14 cellular contexts compared by ENCODE assay signal in genomic region chr1:206455320-206455680, GRCh38. TPM values are rescaled to one million over a fixed set of nuclear protein-coding genes. Genes with fewer than 3 reads are reported as not detected.
DNase-seq lines count a peak whose midpoint lies in the region; ATAC-seq, FAIRE-seq and TF ChIP-seq lines count a peak whose summit lies in the region.
"Had no signal": no experiment of that assay in that cellular context is flagged by ENCODE, and none has a peak within 500 bp of the region (broad histone marks: within the 10 kb centered on the region; RNA-seq: fewer than 3 reads in every experiment).

No MANE protein-coding gene starts in this region.

- no peak for FAIRE-seq in RCC 7860 (lab: Jason Lieb, UNC)

- H3K27ac ChIP-seq in CD4-positive, CD25-positive, alpha-beta regulatory T cell (ENCODE audit: insufficient read depth, low read length, poor library complexity, severe bottlenecking) = no peak overlapping the region
- no peak overlapping the region for H3K27ac ChIP-seq in tibial artery
- H3K27ac ChIP-seq: PC-9 had no signal

- H3K27me3 Mint-ChIP-seq in CD4-positive, CD25-positive, alpha-beta regulatory T cell = no peaks in the 10 kb centered on the region
- H3K27me3 Mint-ChIP-seq in HFFc6 (ENCODE audit: insufficient read depth) (peaks cover 1% of the 10 kb centered on the region), brain (no peaks in the 10 kb centered on the region), nephron progenitor cell (ENCODE audit: low read depth, poor library complexity) (no peaks in the 10 kb centered on the region)

- DNase-seq in CD4-positive, CD25-positive, alpha-beta regulatory T cell = no peak
- no peak for DNase-seq in HFFc6
- no peak for DNase-seq in nephron progenitor cell
- no peak for DNase-seq in tibial artery
- no peak for DNase-seq in RCC 7860 (ENCODE audit: low spot score)
- DNase-seq in activated T-cell treated with anti-CD3 and anti-CD28 coated beads, Interleukin-2, amount 50 U/mL, for 1 hour = no peak
- DNase-seq: EL, HCEC 1CT, KBM-7, NCI-H1417 treated with DMSO at 0.1 percent for 48 hours, NCI-H1930 had no signal

- no peaks in the 10 kb centered on the region for H3K9me3 ChIP-seq in CD4-positive, CD25-positive, alpha-beta regulatory T cell (ENCODE audit: control insufficient read depth in 2 of 2, low read length in 2 of 2)
- no peaks in the 10 kb centered on the region for H3K9me3 ChIP-seq in tibial artery

- no peak overlapping the region for H3K4me3 Mint-ChIP-seq in CD4-positive, CD25-positive, alpha-beta regulatory T cell
- H3K4me3 Mint-ChIP-seq in HFFc6 (no peak overlapping the region), brain (peak overlapping the region in 1 of 5 experiments; percentile 38), nephron progenitor cell (no peak overlapping the region)

- TF ChIP-seq CTCF in HFFc6 (IDR thresholded peaks at IDR 0.05) (no peak), brain (conservative IDR thresholded peaks at IDR 0.05) (no peak), nephron progenitor cell (IDR thresholded peaks at IDR 0.05) (no peak), tibial artery (IDR thresholded peaks at IDR 0.05) (no peak)

- H3K4me1 ChIP-seq in CD4-positive, CD25-positive, alpha-beta regulatory T cell (ENCODE audit: control insufficient read depth, insufficient read depth, low read length, poor library complexity, severe bottlenecking) = peaks cover 13% of the 10 kb centered on the region
- no peaks in the 10 kb centered on the region for H3K4me1 ChIP-seq in tibial artery

- no peaks in the 10 kb centered on the region for H3K27me3 ChIP-seq in CD4-positive, CD25-positive, alpha-beta regulatory T cell (ENCODE audit: control insufficient read depth, insufficient read depth, low read length)
- H3K27me3 ChIP-seq in tibial artery = no peaks in the 10 kb centered on the region

- H3K4me3 ChIP-seq in CD4-positive, CD25-positive, alpha-beta regulatory T cell (ENCODE audit: low read depth, low read length) = no peak overlapping the region
- no peak overlapping the region for H3K4me3 ChIP-seq in tibial artery
- H3K4me3 ChIP-seq: PC-9 had no signal

- peak overlapping the region in 2 of 3 donors; percentile 11 to 35 for H3K27ac Mint-ChIP-seq in CD4-positive, CD25-positive, alpha-beta regulatory T cell
- H3K27ac Mint-ChIP-seq in HFFc6 (peak overlapping the region; percentile 86), brain (peak overlapping the region; percentile 43 to 90 (median 73)), nephron progenitor cell (peak overlapping the region; percentile 40)

- H3K36me3 Mint-ChIP-seq in CD4-positive, CD25-positive, alpha-beta regulatory T cell = peaks cover 24% of the 10 kb centered on the region
- H3K36me3 Mint-ChIP-seq in HFFc6 (ENCODE audit: low read depth) (peaks cover 56% of the 10 kb centered on the region), brain (peaks cover 79% of the 10 kb centered on the region), nephron progenitor cell (ENCODE audit: low read depth) (peaks cover 73% of the 10 kb centered on the region)

- peaks cover 44% of the 10 kb centered on the region for H3K36me3 ChIP-seq in CD4-positive, CD25-positive, alpha-beta regulatory T cell (ENCODE audit: control insufficient read depth, insufficient read depth, low read length)
- H3K36me3 ChIP-seq in tibial artery = peaks cover 33 to 60% (median 56%) of the 10 kb centered on the region in 3 donors

- H3K9me3 Mint-ChIP-seq in CD4-positive, CD25-positive, alpha-beta regulatory T cell = no peaks in the 10 kb centered on the region
- H3K9me3 Mint-ChIP-seq in HFFc6 (no peaks in the 10 kb centered on the region), brain (no peaks in the 10 kb centered on the region), nephron progenitor cell (no peaks in the 10 kb centered on the region)

- intact Hi-C loops in tibial artery (cut with DNase I; ENCODE audit: low total_unique reads) = no loop called here

- ATAC-seq in CD4-positive, CD25-positive, alpha-beta regulatory T cell (ENCODE audit: low read depth in 2 of 2) = no peak
- no peak for ATAC-seq in GM21515 (IDR thresholded peaks at IDR 0.05; ENCODE audit: unreplicated experiment)

- H3K4me1 Mint-ChIP-seq in CD4-positive, CD25-positive, alpha-beta regulatory T cell = peaks cover 8 to 11% (median 11%) of the 10 kb centered on the region in 4 donors
- H3K4me1 Mint-ChIP-seq in HFFc6 (ENCODE audit: low read depth) (peaks cover 35% of the 10 kb centered on the region), brain (peaks cover 27% of the 10 kb centered on the region), nephron progenitor cell (peaks cover 47% of the 10 kb centered on the region)

RNA-seq across cellular contexts. Expression of gene IKBKE, which starts 15.0 kb away (rescaled TPM):
- 78.3 TPM for total RNA-seq in CD4-positive, CD25-positive, alpha-beta regulatory T cell
- polyA plus RNA-seq in CD4-positive, CD25-positive, alpha-beta regulatory T cell = 10 to 100 TPM; 55.3 to 87.4 (median 68.3) TPM
- total RNA-seq in HFFc6 (2021; fragmentation: NEBNext Ultra II Directional; extraction: Animal tissue kit (Norgen Biotek cat#: 25700)) = 10 to 100 TPM; 15.1 to 19.6 (median 17.1) TPM
- 0.59 TPM for polyA plus RNA-seq in brain (ENCODE audit: insufficient read depth, low read depth, low replicate concordance)

RNA-seq across cellular contexts. Expression of gene RASSF5, which starts 52.0 kb away (rescaled TPM):
- 158 TPM for total RNA-seq in CD4-positive, CD25-positive, alpha-beta regulatory T cell
- 100 to 1,000 TPM; 224 to 258 (median 231) TPM for polyA plus RNA-seq in CD4-positive, CD25-positive, alpha-beta regulatory T cell
- 1 to 10 TPM in 2 of 6 experiments, under 1 TPM in 4; 0.52 to 1.1 (median 0.82) TPM for total RNA-seq in HFFc6 (2021; fragmentation: NEBNext Ultra II Directional; extraction: Animal tissue kit (Norgen Biotek cat#: 25700))
- polyA plus RNA-seq in brain (ENCODE audit: insufficient read depth, low read depth, low replicate concordance) = 3.4 TPM

Comparison
In these comparisons a context has a peak if more than half of its experiments do, and no peak if none do; other contexts are left out.
1. H3K27ac Mint-ChIP-seq: peak in every context shown above with its lines; median percentile 86 in HFFc6; 73 in brain; 40 in nephron progenitor cell; 23 in CD4-positive, CD25-positive, alpha-beta regulatory T cell.
2. RNA of gene RASSF5, which starts 52.0 kb away (total RNA-seq): 158 TPM in CD4-positive, CD25-positive, alpha-beta regulatory T cell (single experiment); 0.52 to 1.1 TPM in HFFc6; every median in the first group is over 10 times any median in the second.